In genomic region chr12:82055391-82055790, GRCh38 we compare ENCODE assay signal across 19 cellular contexts.
"Had no signal": no experiment of that assay in that cellular context is flagged by ENCODE, and none has a peak within 500 bp of the region (broad histone marks: within the 10 kb centered on the region; RNA-seq: fewer than 3 reads in every experiment).

No MANE protein-coding gene starts in this region.

- H3K27me3 Mint-ChIP-seq: stimulated activated naive CD8-positive, alpha-beta T cell treated with anti-CD3 and anti-CD28 coated beads, Interleukin-15, Interleukin-2, amounts not matched to agents 100 ng/mL and 50 ng/mL, for 24 hours had no signal

- DNase-seq: effector memory CD4-positive, alpha-beta T cell; gastrocnemius medialis; heart right ventricle; hypothalamus; islet precursor cell; mammary epithelial cell; mucosa of descending colon; naive thymus-derived CD8-positive, alpha-beta T cell; psoas muscle; retina; right lobe of liver; stimulated activated CD4-positive, alpha-beta T cell treated with anti-CD3 and anti-CD28 coated beads, Interleukin-2, amount 100 ng/mL, for 24 hours; testis; upper lobe of right lung had no signal

- H3K27ac Mint-ChIP-seq: naive thymus-derived CD8-positive, alpha-beta T cell; stimulated activated naive CD8-positive, alpha-beta T cell treated with anti-CD3 and anti-CD28 coated beads, Interleukin-15, Interleukin-2, amounts not matched to agents 100 ng/mL and 50 ng/mL, for 24 hours had no signal

- H3K9me3 Mint-ChIP-seq: naive thymus-derived CD8-positive, alpha-beta T cell; stimulated activated naive CD8-positive, alpha-beta T cell treated with anti-CD3 and anti-CD28 coated beads, Interleukin-15, Interleukin-2, amounts not matched to agents 100 ng/mL and 50 ng/mL, for 24 hours had no signal

- H3K36me3 Mint-ChIP-seq: naive thymus-derived CD8-positive, alpha-beta T cell had no signal

- ATAC-seq: gastrocnemius medialis; heart right ventricle; left lobe of liver; mucosa of descending colon; naive thymus-derived CD8-positive, alpha-beta T cell; psoas muscle; right lobe of liver; upper lobe of right lung had no signal

- H3K4me3 Mint-ChIP-seq: naive thymus-derived CD8-positive, alpha-beta T cell; stimulated activated naive CD8-positive, alpha-beta T cell treated with anti-CD3 and anti-CD28 coated beads, Interleukin-15, Interleukin-2, amounts not matched to agents 100 ng/mL and 50 ng/mL, for 24 hours had no signal

- H3K4me3 ChIP-seq: esophagus muscularis mucosa, gastrocnemius medialis, heart right ventricle, mucosa of descending colon, psoas muscle, right lobe of liver, testis, tibial nerve, upper lobe of right lung, vagina had no signal
